ENCODE assay signal across 25 cellular contexts in the genomic region with DNA sequence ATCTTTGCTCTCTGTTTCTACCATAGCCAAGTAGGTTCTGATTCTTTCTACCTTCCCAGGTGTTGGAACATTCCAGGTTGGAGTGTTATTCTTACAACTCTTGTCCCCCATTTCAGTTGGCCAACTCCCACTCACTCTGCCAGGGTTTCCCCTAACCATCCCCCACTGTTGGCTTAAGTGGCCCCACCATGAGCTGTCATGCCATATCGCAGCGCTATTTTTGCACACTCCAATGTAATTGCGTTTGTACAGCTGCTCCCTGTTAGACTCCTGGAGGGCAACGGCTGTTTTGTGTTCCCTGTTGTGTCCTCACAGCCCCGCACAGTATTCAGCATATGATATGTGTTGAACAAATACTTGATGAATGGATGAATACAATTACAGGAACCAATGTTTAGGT.
DNase-seq lines count a peak whose midpoint lies in the region; ATAC-seq and TF ChIP-seq lines count a peak whose summit lies in the region.
"Had no signal": no experiment of that assay in that cellular context is flagged by ENCODE, and none has a peak within 500 bp of the region (broad histone marks: within the 10 kb centered on the region; RNA-seq: fewer than 3 reads in every experiment).

No MANE protein-coding gene starts in this region.

- H3K56ac ChIP-seq in H9 (ENCODE audit: insufficient read length, low read depth, low read length), result no peak overlapping the region

- no peak overlapping the region for H3K18ac ChIP-seq in H9 (ENCODE audit: insufficient read length, low read depth, low read length)

- H2BK12ac ChIP-seq in H9 (ENCODE audit: insufficient read length, low read depth, low read length), result no peak overlapping the region

- H3T11ph ChIP-seq in H9 (ENCODE audit: low read length), result no peak overlapping the region

- H4K91ac ChIP-seq in H9 (ENCODE audit: insufficient read length, low read depth, low read length), result no peak overlapping the region

- H4K5ac ChIP-seq in H9 (ENCODE audit: insufficient read length, low read depth, low read length), result no peak overlapping the region

- H3K4me1 ChIP-seq in HEK293 (ENCODE audit: control insufficient read depth, insufficient read depth, low read length) (no peaks in the 10 kb centered on the region), H9 (ENCODE audit: insufficient read depth, low read length) (no peaks in the 10 kb centered on the region)
- H3K4me1 ChIP-seq: BLaER1, colonic mucosa had no signal

- H3K4me1 Mint-ChIP-seq in H9, result no peaks in the 10 kb centered on the region; a peak in 1 of 4 replicates

- H2BK120ac ChIP-seq in H9 (ENCODE audit: low read depth, low read length, poor library complexity, severe bottlenecking), result no peak overlapping the region

- no peak overlapping the region for H3K27ac ChIP-seq in HEK293 (ENCODE audit: extremely low read depth, low read depth, low read length)
- H3K27ac ChIP-seq in H9 (ENCODE audit: insufficient read length, low read depth, low read length), result no peak overlapping the region
- H3K27ac ChIP-seq: BLaER1, cardiac muscle cell, colonic mucosa, heart left ventricle had no signal

- H3K4me2 ChIP-seq in H9 (ENCODE audit: insufficient read depth, insufficient read length, low read length), result no peak overlapping the region
- H3K4me2 ChIP-seq: BLaER1 had no signal

- H3K27me3 Mint-ChIP-seq in H9 (ENCODE audit: low read depth), result peaks cover 6% of the 10 kb centered on the region

- no peak overlapping the region for H2AK5ac ChIP-seq in H9 (ENCODE audit: insufficient read length, low read length)

- H3K27me3 ChIP-seq in H9 (ENCODE audit: insufficient read depth, low read length), result no peaks in the 10 kb centered on the region
- H3K27me3 ChIP-seq: BLaER1, cardiac muscle cell, colonic mucosa had no signal

- no peaks in the 10 kb centered on the region for H4K20me1 ChIP-seq in H9 (ENCODE audit: control insufficient read depth, insufficient read depth, insufficient read length)
- H4K20me1 ChIP-seq: BLaER1 had no signal

- H2BK15ac ChIP-seq in H9 (ENCODE audit: low read depth, low read length), result no peak overlapping the region

- DNase-seq in NCI-H1436 treated with DMSO at 0.1 percent for 48 hours (lab: John Stamatoyannopoulos, UW) (peak; percentile 54), NCI-H345 treated with DMSO at 0.1 percent for 48 hours (lab: John Stamatoyannopoulos, UW; ENCODE audit: unreplicated experiment) (peak; percentile 95), myocyte (ENCODE audit: low read depth) (peak; percentile 11), H9 (no peak)
- DNase-seq: activated CD4-positive, alpha-beta T cell treated with anti-CD3 and anti-CD28 coated beads for 4 hours; activated effector memory CD4-positive, alpha-beta T cell treated with Interleukin-2 at 50 U/mL for 16 hours; activated T-cell treated with anti-CD3 and anti-CD28 coated beads for 4 hours; aorta; colonic mucosa; HCEC 1CT; heart left ventricle; NCI-H2171 treated with DMSO at 0.1 percent for 48 hours; nephron progenitor cell; OCI-M1; right cardiac atrium; stimulated activated CD4-positive, alpha-beta T cell treated with anti-CD3 and anti-CD28 coated beads, Interleukin-4, amount 100 ng/mL, for 1 hour had no signal

- no peak overlapping the region for H2AFZ ChIP-seq in H9 (ENCODE audit: low read length)

- no peak overlapping the region for H3K14ac ChIP-seq in H9 (ENCODE audit: insufficient read depth, low read length)

- no peaks in the 10 kb centered on the region for H3K23me2 ChIP-seq in H9 (ENCODE audit: insufficient read length, low read depth, low read length, poor library complexity, severe bottlenecking)

- H3K9me3 ChIP-seq in HEK293 (ENCODE audit: control insufficient read depth, insufficient read depth, low read depth, low read length) (no peaks in the 10 kb centered on the region), H9 (ENCODE audit: control insufficient read depth, low read depth, low read length) (no peaks in the 10 kb centered on the region)
- H3K9me3 ChIP-seq: colonic mucosa had no signal

- H3K23ac ChIP-seq in H9 (ENCODE audit: insufficient read length, low read depth, low read length), result no peak overlapping the region

- no peak for ATAC-seq in HG02885 (IDR thresholded peaks at IDR 0.05; ENCODE audit: poor library complexity, unreplicated experiment)
- ATAC-seq in GM19467 (IDR thresholded peaks at IDR 0.05; ENCODE audit: unreplicated experiment), result no peak
- ATAC-seq: right cardiac atrium had no signal

- H3K4me3 ChIP-seq in HEK293 (ENCODE audit: low read depth, low read length), result no peak overlapping the region
- H3K4me3 ChIP-seq: BLaER1, cardiac muscle cell, colonic mucosa, heart left ventricle, lung had no signal

- H2BK20ac ChIP-seq in H9 (ENCODE audit: low read depth, low read length, poor library complexity, severe bottlenecking), result no peak overlapping the region

- H3K36me3 ChIP-seq in HEK293 (ENCODE audit: control insufficient read depth in 2 of 2, insufficient read depth in 1 of 2, low read length in 2 of 2), result no peaks in the 10 kb centered on the region
- H3K36me3 ChIP-seq: BLaER1, cardiac muscle cell, colonic mucosa, heart left ventricle had no signal

- H3K4ac ChIP-seq in H9 (ENCODE audit: low read depth, low read length), result no peak overlapping the region

- TF ChIP-seq CTCF in HEK293 (tag by site-specific recombination; IDR thresholded peaks at IDR 0.05) (no peak), H9 (conservative IDR thresholded peaks at IDR 0.05) (no peak)

- peaks cover 0 to 7% (median 3%) of the 10 kb centered on the region in 3 experiments; a peak in 3 of 7 replicates for H3K36me3 Mint-ChIP-seq in H9 (ENCODE audit: insufficient read depth in 1 of 3, low read depth in 3 of 3)
- H3K36me3 Mint-ChIP-seq: activated naive CD8-positive, alpha-beta T cell; type B pancreatic cell had no signal

- H3K79me1 ChIP-seq in H9 (ENCODE audit: insufficient read depth, low read depth, low read length, poor library complexity, severe bottlenecking), result no peaks in the 10 kb centered on the region

- no peak overlapping the region for H3K4me3 Mint-ChIP-seq in H9
- H3K4me3 Mint-ChIP-seq: activated naive CD8-positive, alpha-beta T cell; nephron progenitor cell; T-helper 2 cell treated with Interferon-gamma antibody and Interleukin-4, amounts not matched to agents 5 μg/mL and 100 μg/mL, for 36 hours; type B pancreatic cell had no signal

- no peak overlapping the region for H4K8ac ChIP-seq in H9 (replicated peaks; ENCODE audit: insufficient read length, low read depth, low read length)

- H2BK5ac ChIP-seq in H9 (ENCODE audit: insufficient read length, low read length), result no peak overlapping the region

- CTCF ChIA-PET in HEK293 (lab: Yijun Ruan, JAX), result no interaction called here

- H3K79me2 ChIP-seq in H9 (ENCODE audit: insufficient read depth, low read length), result no peaks in the 10 kb centered on the region

- POLR2A ChIA-PET in HEK293 (lab: Yijun Ruan, JAX), result no interaction called here

- H3K27ac Mint-ChIP-seq in H9, result no peak overlapping the region
- H3K27ac Mint-ChIP-seq: activated naive CD8-positive, alpha-beta T cell; nephron progenitor cell; T-helper 2 cell treated with Interferon-gamma antibody and Interleukin-4, amounts not matched to agents 5 μg/mL and 100 μg/mL, for 36 hours; type B pancreatic cell had no signal

- H3K9ac ChIP-seq in H9 (ENCODE audit: extremely low read depth, insufficient read length, low read length), result no peak overlapping the region
- H3K9ac ChIP-seq: BLaER1 had no signal

- H3K9me3 Mint-ChIP-seq in H9, result peaks cover 0 to 9% of the 10 kb centered on the region in 2 experiments; a peak in 3 of 5 replicates
- H3K9me3 Mint-ChIP-seq: T-helper 2 cell treated with Interferon-gamma antibody and Interleukin-4, amounts not matched to agents 5 μg/mL and 100 μg/mL, for 36 hours had no signal

- no CpG with 5 or more reads among the region's 5 CpGs for WGBS in H9 (ENCODE audit: extremely low coverage, insufficient read length, low lambda C conversion rate)

TF ChIP-seq in HEK293, 187 proteins besides CTCF, POLR2A, EP300 and RAD21:
- TF ChIP-seq GLIS1 (tag by site-specific recombination; IDR thresholded peaks at IDR 0.05), result peak; percentile 82
- peak; percentile 58 for TF ChIP-seq ZIC2 (tag by site-specific recombination; IDR thresholded peaks at IDR 0.05)
- no peak for TF ChIP-seq ZNF10 (tag by site-specific recombination; IDR thresholded peaks at IDR 0.05)
